ENCODE assay signal across 10 cellular contexts in genomic region chr7:151992375-151992774, GRCh38. TPM values are rescaled to one million over a fixed set of nuclear protein-coding genes. Genes with fewer than 3 reads are reported as not detected.
DNase-seq lines count a peak whose midpoint lies in the region; ATAC-seq and TF ChIP-seq lines count a peak whose summit lies in the region.
"Had no signal": no experiment of that assay in that cellular context is flagged by ENCODE, and none has a peak within 500 bp of the region (broad histone marks: within the 10 kb centered on the region; RNA-seq: fewer than 3 reads in every experiment).

No MANE protein-coding gene starts in this region.

- no peaks in the 10 kb centered on the region for H3K4me1 Mint-ChIP-seq in stimulated activated memory B cell treated with anti-CD40 and anti-IgM and Interleukin-4, amounts not matched to agents 10 μg/mL and 1 μg/mL and 100 μg/mL, for 72 hours

- H3K36me3 Mint-ChIP-seq in stimulated activated memory B cell treated with anti-CD40 and anti-IgM and Interleukin-4, amounts not matched to agents 10 μg/mL and 1 μg/mL and 100 μg/mL, for 72 hours: no peaks in the 10 kb centered on the region
- H3K36me3 Mint-ChIP-seq: activated naive CD4-positive, alpha-beta T cell treated with anti-CD3 and anti-CD28 coated beads, Interleukin-2, amount 50 U/mL, for 24 hours had no signal

- peak; percentile 87 for ATAC-seq in stimulated activated memory B cell treated with anti-CD40 and anti-IgM and Interleukin-4, amounts not matched to agents 10 μg/mL and 1 μg/mL and 100 μg/mL, for 72 hours
- ATAC-seq in HG03045 (IDR thresholded peaks at IDR 0.05; ENCODE audit: unreplicated experiment): no peak

- no peak overlapping the region for H3K4me3 ChIP-seq in lower leg skin (ENCODE audit: low read depth, poor library complexity, severe bottlenecking)
- H3K4me3 ChIP-seq: BLaER1 had no signal

- no peak overlapping the region for H3K27ac Mint-ChIP-seq in stimulated activated memory B cell treated with anti-CD40 and anti-IgM and Interleukin-4, amounts not matched to agents 10 μg/mL and 1 μg/mL and 100 μg/mL, for 72 hours
- H3K27ac Mint-ChIP-seq: activated naive CD4-positive, alpha-beta T cell treated with anti-CD3 and anti-CD28 coated beads, Interleukin-2, amount 50 U/mL, for 24 hours had no signal

- H3K9me3 Mint-ChIP-seq in stimulated activated memory B cell treated with anti-CD40 and anti-IgM and Interleukin-4, amounts not matched to agents 10 μg/mL and 1 μg/mL and 100 μg/mL, for 72 hours: no peaks in the 10 kb centered on the region
- H3K9me3 Mint-ChIP-seq: activated naive CD4-positive, alpha-beta T cell treated with anti-CD3 and anti-CD28 coated beads, Interleukin-2, amount 50 U/mL, for 24 hours had no signal

- TF ChIP-seq POLR2A in lower leg skin (IDR thresholded peaks at IDR 0.05): no peak

- peak; percentile 80 for DNase-seq in SIG-M5 treated with dmso at 0.1 percent for 504 hours (lab: John Stamatoyannopoulos, UW; ENCODE audit: unreplicated experiment)
- no peak for DNase-seq in SIG-M5 (lab: John Stamatoyannopoulos, UW)
- peak; percentile 39 for DNase-seq in NAMALWA (ENCODE audit: low spot score)
- DNase-seq in UCSD-AML1 (lab: John Stamatoyannopoulos, UW; ENCODE audit: unreplicated experiment): peak; percentile 37
- peak; percentile 9 for DNase-seq in cerebellum (ENCODE audit: low spot score)
- DNase-seq in lower leg skin (ENCODE audit: low spot score in 2 of 2): peak; percentile 51 to 89

- peaks cover 58% of the 10 kb centered on the region for H3K27me3 Mint-ChIP-seq in stimulated activated memory B cell treated with anti-CD40 and anti-IgM and Interleukin-4, amounts not matched to agents 10 μg/mL and 1 μg/mL and 100 μg/mL, for 72 hours
- H3K27me3 Mint-ChIP-seq: activated naive CD4-positive, alpha-beta T cell treated with anti-CD3 and anti-CD28 coated beads, Interleukin-2, amount 50 U/mL, for 24 hours had no signal

- TF ChIP-seq CTCF in lower leg skin (IDR thresholded peaks at IDR 0.05): no peak

- no peak overlapping the region for H3K4me3 Mint-ChIP-seq in stimulated activated memory B cell treated with anti-CD40 and anti-IgM and Interleukin-4, amounts not matched to agents 10 μg/mL and 1 μg/mL and 100 μg/mL, for 72 hours
- H3K4me3 Mint-ChIP-seq: activated naive CD4-positive, alpha-beta T cell treated with anti-CD3 and anti-CD28 coated beads, Interleukin-2, amount 50 U/mL, for 24 hours had no signal

- 12% methylated on average over 12 of the region's 12 CpGs for WGBS in lower leg skin, 2 donors

- intact Hi-C loops in lower leg skin (cut with DNase I; ENCODE audit: low total_unique reads): no loop called here

RNA-seq across cellular contexts. Expression of gene GALNT11, which starts 33.1 kb away (rescaled TPM):
- total RNA-seq in cerebellum: 61.6 TPM
- 10 to 100 TPM; 38.9 to 62.6 (median 45.3) TPM for total RNA-seq in lower leg skin

RNA-seq across cellular contexts. Expression of gene GALNTL5, which starts 36.1 kb away (rescaled TPM):
- total RNA-seq in cerebellum: 0.27 TPM
- total RNA-seq in lower leg skin: not detected
